Comparison of ENCODE assay signal across 1 cellular context in genomic region chr7:116707289-116707688, GRCh38.
TF ChIP-seq lines count a peak whose summit lies in the region.

No MANE protein-coding gene starts in this region.

TF ChIP-seq in K562, 482 proteins besides CTCF, POLR2A, EP300 and RAD21 (continued from another document):
- TF ChIP-seq NFE2 (IDR thresholded peaks at IDR 0.05; ENCODE audit: low read depth) (peak; percentile 42), TAF7 (tag; IDR thresholded peaks at IDR 0.05) (no peak), ARID3A (IDR thresholded peaks at IDR 0.05; ENCODE audit: borderline replicate concordance, low read depth, low read length) (no peak), PREB (CRISPR knock-in tag; IDR thresholded peaks at IDR 0.05) (no peak), MAFK (IDR thresholded peaks at IDR 0.05; ENCODE audit: low read length) (peak; percentile 87)
